ENCODE assay signal across 26 cellular contexts in genomic region chr2:189191766-189192165, GRCh38. TPM values are rescaled to one million over a fixed set of nuclear protein-coding genes. Genes with fewer than 3 reads are reported as not detected.
DNase-seq lines count a peak whose midpoint lies in the region; ATAC-seq, FAIRE-seq and TF ChIP-seq lines count a peak whose summit lies in the region.
"Had no signal": no experiment of that assay in that cellular context is flagged by ENCODE, and none has a peak within 500 bp of the region (broad histone marks: within the 10 kb centered on the region; RNA-seq: fewer than 3 reads in every experiment).

No MANE protein-coding gene starts in this region.

- no peak for ATAC-seq in GM23338
- ATAC-seq in HG03460 (IDR thresholded peaks at IDR 0.05; ENCODE audit: unreplicated experiment) = no peak
- ATAC-seq: activated T-cell treated with anti-CD3 and anti-CD28 coated beads, Interleukin-2, amount 50 U/mL, for 72 hours; foreskin keratinocyte had no signal

- H3K9me3 ChIP-seq in astrocyte (ENCODE audit: insufficient read depth, low read depth, low read length) (no peaks in the 10 kb centered on the region), stomach (no peaks in the 10 kb centered on the region)
- H3K9me3 ChIP-seq: BE2C, uterus had no signal

- H2AFZ ChIP-seq in GM23338 (no peak overlapping the region), astrocyte (ENCODE audit: low read depth, low read length) (no peak overlapping the region)
- H2AFZ ChIP-seq: neural progenitor cell, PC-9 had no signal

- H3K27me3 ChIP-seq in GM23338 (ENCODE audit: insufficient read depth) = no peaks in the 10 kb centered on the region
- no peaks in the 10 kb centered on the region for H3K27me3 ChIP-seq in astrocyte (ENCODE audit: insufficient read depth, low read length)
- H3K27me3 ChIP-seq in stomach = no peaks in the 10 kb centered on the region
- H3K27me3 ChIP-seq: BE2C, foreskin keratinocyte, neural progenitor cell, uterus had no signal

- no peak for TF ChIP-seq EP300 in stomach (IDR thresholded peaks at IDR 0.05)

- no peaks in the 10 kb centered on the region for H3F3A ChIP-seq in GM23338 (replicated peaks; ENCODE audit: low read depth)

- DNase-seq in AG08395 (ENCODE audit: low spot score) = peak; percentile 55
- DNase-seq in GM23338 (ENCODE audit: low spot score) = no peak
- DNase-seq in astrocyte (ENCODE audit: low read depth) = peak; percentile 63
- peak; percentile 74 for DNase-seq in fibroblast of the aortic adventitia (ENCODE audit: low read depth)
- no peak for DNase-seq in stomach
- no peak for DNase-seq in stimulated activated CD4-positive, alpha-beta T cell treated with anti-CD3 and anti-CD28 coated beads, Interleukin-1b, Interleukin-23, amount 100 ng/mL, for 48 hours
- DNase-seq in DMS 273 (lab: John Stamatoyannopoulos, UW; ENCODE audit: unreplicated experiment) = no peak
- DNase-seq: activated CD4-positive, alpha-beta T cell treated with anti-CD3 and anti-CD28 coated beads, Interleukin-2, amount 50 U/mL, for 48 hours; activated CD4-positive, CD25-positive, alpha-beta regulatory T cell treated with anti-CD3 and anti-CD28 coated beads, Interleukin-2, amount 50 U/mL, for 72 hours; activated naive CD4-positive, alpha-beta T cell; activated T-cell treated with anti-CD3 and anti-CD28 coated beads, Interleukin-2, amount 50 U/mL, for 72 hours; BE2C; DMS153; head of caudate nucleus; kidney; NCI-H146; NCI-H510A; PC-9; Right ventricle myocardium superior; uterus had no signal

- H3K4me3 Mint-ChIP-seq in GM23338 = no peak overlapping the region
- H3K4me3 Mint-ChIP-seq in astrocyte (ENCODE audit: unreplicated experiment) = no peak overlapping the region
- H3K4me3 Mint-ChIP-seq: activated T-cell treated with anti-CD3 and anti-CD28 coated beads, Interleukin-2, amount 50 U/mL, for 72 hours; brain; neural progenitor cell; stimulated activated naive CD8-positive, alpha-beta T cell treated with anti-CD3 and anti-CD28 coated beads, Interleukin-15, Interleukin-2, amounts not matched to agents 100 ng/mL and 50 ng/mL, for 24 hours had no signal

- H3K79me2 ChIP-seq in GM23338 (replicated peaks; ENCODE audit: insufficient read depth) (no peaks in the 10 kb centered on the region), astrocyte (ENCODE audit: insufficient read depth, low read length) (no peaks in the 10 kb centered on the region)

- no peak for TF ChIP-seq POLR2A in stomach (IDR thresholded peaks at IDR 0.05)

- no peak overlapping the region for H3K9ac ChIP-seq in astrocyte (ENCODE audit: low read length)
- H3K9ac ChIP-seq: neural progenitor cell had no signal

- H3K27ac Mint-ChIP-seq in GM23338 (0 out of 2 replicates have a peak overlapping the region, but pooled peaks have one; percentile 49), astrocyte (ENCODE audit: unreplicated experiment) (no peak overlapping the region)
- H3K27ac Mint-ChIP-seq: activated T-cell treated with anti-CD3 and anti-CD28 coated beads, Interleukin-2, amount 50 U/mL, for 72 hours; brain; neural progenitor cell; stimulated activated naive CD8-positive, alpha-beta T cell treated with anti-CD3 and anti-CD28 coated beads, Interleukin-15, Interleukin-2, amounts not matched to agents 100 ng/mL and 50 ng/mL, for 24 hours had no signal

- H3K27me3 Mint-ChIP-seq in GM23338 (ENCODE audit: insufficient read depth, low read depth, poor library complexity) (no peaks in the 10 kb centered on the region), astrocyte (ENCODE audit: low read depth, unreplicated experiment) (no peaks in the 10 kb centered on the region)
- H3K27me3 Mint-ChIP-seq: brain; stimulated activated naive CD8-positive, alpha-beta T cell treated with anti-CD3 and anti-CD28 coated beads, Interleukin-15, Interleukin-2, amounts not matched to agents 100 ng/mL and 50 ng/mL, for 24 hours had no signal

- H3K36me3 Mint-ChIP-seq in GM23338 (ENCODE audit: low read depth) (peaks cover 4% of the 10 kb centered on the region; the same call in 1 of the 3 replicates), astrocyte (ENCODE audit: low read depth, unreplicated experiment) (no peaks in the 10 kb centered on the region)
- H3K36me3 Mint-ChIP-seq: brain, neural progenitor cell had no signal

- H3K4me2 ChIP-seq in GM23338 = no peak overlapping the region
- H3K4me2 ChIP-seq in astrocyte (ENCODE audit: low read length) = no peak overlapping the region
- H3K4me2 ChIP-seq: neural progenitor cell, PC-9, smooth muscle cell had no signal

- H3K9me2 ChIP-seq in GM23338 (ENCODE audit: insufficient read depth) = no peaks in the 10 kb centered on the region

- H3K4me3 ChIP-seq in GM23338 (no peak overlapping the region), astrocyte (ENCODE audit: insufficient read depth, low read depth, low read length) (no peak overlapping the region), fibroblast of the aortic adventitia (ENCODE audit: low read depth, low read length) (no peak overlapping the region), stomach (no peak overlapping the region)
- H3K4me3 ChIP-seq: neural progenitor cell, PC-9, smooth muscle cell, uterus had no signal

- H3K27ac ChIP-seq in GM23338 (ENCODE audit: low read depth) (no peak overlapping the region), astrocyte (ENCODE audit: low read depth, low read length) (no peak overlapping the region), stomach (no peak overlapping the region)
- H3K27ac ChIP-seq: foreskin keratinocyte, neural progenitor cell, PC-9, uterus had no signal

- H3K4me1 ChIP-seq in GM23338 (ENCODE audit: insufficient read depth) = peaks cover 4% of the 10 kb centered on the region; the same call in 1 of the 2 replicates
- H3K4me1 ChIP-seq in astrocyte (ENCODE audit: insufficient read depth, low read length) = no peaks in the 10 kb centered on the region
- no peaks in the 10 kb centered on the region for H3K4me1 ChIP-seq in stomach
- H3K4me1 ChIP-seq: BE2C, neural progenitor cell, uterus had no signal

- peak; percentile 56 for FAIRE-seq in astrocyte (lab: Jason Lieb, UNC)
- FAIRE-seq: kidney had no signal

- intact Hi-C loops in stomach (cut with DNase I; ENCODE audit: low total_unique reads) = no loop called here

- no peaks in the 10 kb centered on the region for H4K20me1 ChIP-seq in GM23338 (replicated peaks; ENCODE audit: insufficient read depth)
- no peaks in the 10 kb centered on the region for H4K20me1 ChIP-seq in astrocyte (ENCODE audit: insufficient read depth, low read length)

- H3K4me1 Mint-ChIP-seq in GM23338 (peaks cover 3% of the 10 kb centered on the region; the same call in 1 of the 3 replicates), astrocyte (ENCODE audit: low read depth, unreplicated experiment) (no peaks in the 10 kb centered on the region)
- H3K4me1 Mint-ChIP-seq: brain had no signal

- TF ChIP-seq CTCF in GM23338 (conservative IDR thresholded peaks at IDR 0.05; ENCODE audit: low read depth in 2 of 2) (no peak), astrocyte (IDR thresholded peaks at IDR 0.05; ENCODE audit: insufficient read depth, low read depth, low read length) (no peak), fibroblast of the aortic adventitia (IDR thresholded peaks at IDR 0.05; ENCODE audit: insufficient read depth, low read length) (no peak), stomach (IDR thresholded peaks at IDR 0.05) (no peak)

- H3K9me3 Mint-ChIP-seq in GM23338 (peaks cover 8% of the 10 kb centered on the region), astrocyte (ENCODE audit: unreplicated experiment) (peaks cover 3% of the 10 kb centered on the region)

- H3K36me3 ChIP-seq in GM23338 (ENCODE audit: insufficient read depth) (no peaks in the 10 kb centered on the region), astrocyte (ENCODE audit: insufficient read depth, low read length) (no peaks in the 10 kb centered on the region), stomach (no peaks in the 10 kb centered on the region)
- H3K36me3 ChIP-seq: BE2C, neural progenitor cell, uterus had no signal

TF ChIP-seq in GM23338, 12 proteins besides CTCF, POLR2A, EP300 and RAD21:
- TF ChIP-seq ZNF114 (CRISPR knock-in tag; IDR thresholded peaks at IDR 0.05) = no peak

RNA-seq across cellular contexts. Expression of gene COL5A2, which starts 12.2 kb away (rescaled TPM):
- total RNA-seq in GM23338 (2014; rRNA removed; shearing (Covaris generic)) = 19.7 and 20.2 TPM in 2 replicates
- polyA plus RNA-seq in GM23338 (2016; fragmentation: Nextera tagmentation; extraction: Ambion mirVana) (6.0 and 6.7 TPM in 2 replicates), stomach (10 to 100 TPM; 11.9 to 13.9 (median 13.1) TPM)
- total RNA-seq in astrocyte (429 and 580 TPM in 2 replicates), fibroblast of the aortic adventitia (ENCODE audit: low replicate concordance) (133 and 671 TPM in 2 replicates), stomach (100 to 1,000 TPM in 1 of 5 donors, 10 to 100 TPM in 4; 44.2 to 468 (median 58.2) TPM)

Comparison
In these comparisons a context has a peak if more than half of its experiments do, and no peak if none do; other contexts are left out.
1. DNase-seq: peak in AG08395 (single experiment), astrocyte (single experiment) and fibroblast of the aortic adventitia (single experiment); none in GM23338 (single experiment), stomach (single experiment), stimulated activated CD4-positive, alpha-beta T cell treated with anti-CD3 and anti-CD28 coated beads, Interleukin-1b, Interleukin-23, amount 100 ng/mL, for 48 hours (single experiment) and DMS 273 (single experiment).